ENCODE assay signal across 8 cellular contexts in the genomic region with DNA sequence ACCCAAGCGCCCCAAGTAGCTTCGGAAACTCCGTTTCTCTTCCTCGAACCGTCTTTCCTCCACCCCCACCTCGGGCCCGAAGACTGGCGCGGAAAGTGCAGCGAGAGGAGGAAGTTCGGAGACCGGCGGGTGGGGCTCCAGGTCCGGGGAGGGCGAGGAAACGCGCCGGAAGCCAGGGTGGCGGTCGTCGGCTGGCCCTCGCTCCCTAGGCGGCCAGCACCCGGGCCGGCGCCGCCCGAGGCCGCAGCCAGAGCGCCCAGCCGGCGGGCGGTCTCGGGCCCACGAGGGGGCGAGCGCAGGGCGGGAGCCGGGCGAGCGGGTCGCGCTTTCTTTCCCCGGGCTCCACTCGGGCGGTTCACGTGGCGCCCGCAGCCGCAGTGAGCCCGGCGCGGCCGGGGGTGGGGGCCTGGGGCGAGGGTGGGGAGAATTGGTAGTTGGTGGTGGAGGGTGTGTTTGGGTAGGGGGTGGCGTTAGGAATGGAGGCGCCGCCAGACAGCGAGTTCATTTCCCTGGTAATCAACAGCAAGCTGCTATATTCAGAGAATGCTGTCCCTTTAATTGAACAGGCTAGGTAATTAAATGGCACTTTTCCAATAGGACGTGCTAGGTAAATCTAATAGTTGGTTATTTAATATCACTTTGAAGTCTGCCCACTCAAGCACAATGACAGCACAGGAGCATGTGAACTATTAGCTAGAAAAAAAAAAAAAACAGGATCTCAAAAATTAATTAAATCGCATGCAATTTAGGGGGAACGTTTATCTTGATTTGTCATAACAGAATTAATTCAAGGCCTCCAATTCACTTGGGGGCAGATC. TPM values are rescaled to one million over a fixed set of nuclear protein-coding genes. Genes with fewer than 3 reads are reported as not detected.
DNase-seq lines count a peak whose midpoint lies in the region; ATAC-seq lines count a peak whose summit lies in the region.

No MANE protein-coding gene starts in this region.

- H3K36me3 Mint-ChIP-seq in activated CD8-positive, alpha-beta T cell treated with anti-CD3 and anti-CD28 coated beads, Interleukin-2, amount 10 ng/mL, durations not matched to agents 7 days and 5 days (ENCODE audit: low read depth), result peaks cover 60% of the 10 kb centered on the region
- H3K36me3 Mint-ChIP-seq in effector memory CD8-positive, alpha-beta T cell (ENCODE audit: insufficient read depth), result peaks cover 32% of the 10 kb centered on the region

- peaks cover 42% of the 10 kb centered on the region for H3K4me1 ChIP-seq in ACC112 (ENCODE audit: control insufficient read depth, insufficient read depth, low read length, unreplicated experiment)

- no peaks in the 10 kb centered on the region for H3K27me3 ChIP-seq in ACC112 (ENCODE audit: insufficient read depth, low read length)

- no peaks in the 10 kb centered on the region for H3K9me3 Mint-ChIP-seq in activated CD8-positive, alpha-beta T cell treated with anti-CD3 and anti-CD28 coated beads, Interleukin-2, amount 10 ng/mL, durations not matched to agents 7 days and 5 days (ENCODE audit: insufficient read depth)
- H3K9me3 Mint-ChIP-seq in effector memory CD8-positive, alpha-beta T cell, result no peaks in the 10 kb centered on the region

- peaks cover 56% of the 10 kb centered on the region for H3K4me1 Mint-ChIP-seq in activated CD8-positive, alpha-beta T cell treated with anti-CD3 and anti-CD28 coated beads, Interleukin-2, amount 10 ng/mL, durations not matched to agents 7 days and 5 days (ENCODE audit: low read depth)
- peaks cover 41 to 55% of the 10 kb centered on the region in 2 donors for H3K4me1 Mint-ChIP-seq in effector memory CD8-positive, alpha-beta T cell (ENCODE audit: low read depth in 2 of 2)

- POLR2A ChIA-PET in activated CD8-positive, alpha-beta T cell treated with anti-CD3 and anti-CD28 coated beads, Interleukin-2, amount 10 ng/mL, durations not matched to agents 7 days and 5 days (lab: Charles Lee), result interaction anchor here (1.2 to 1.5 kb wide), 3 partner anchors 9 to 12 kb away, joined by 3 to 4 read pairs (median 3); no protein-coding TSS in a partner anchor

- CTCF ChIA-PET in activated CD8-positive, alpha-beta T cell treated with anti-CD3 and anti-CD28 coated beads, Interleukin-2, amount 10 ng/mL, durations not matched to agents 7 days and 5 days (lab: Charles Lee), result interaction anchor here (0.8 to 4.2 kb wide), 5 partner anchors 9 to 56 kb away, joined by 3 to 40 read pairs (median 3); no protein-coding TSS in a partner anchor

- peaks cover 72% of the 10 kb centered on the region for H3K79me2 ChIP-seq in ACC112 (ENCODE audit: control insufficient read depth, insufficient read depth, low read length, unreplicated experiment)

- peak overlapping the region; percentile 89 for H3K4me3 ChIP-seq in ACC112 (ENCODE audit: low read depth, low read length)

- peak overlapping the region; percentile 52 for H2AFZ ChIP-seq in ACC112 (ENCODE audit: low read length, unreplicated experiment)

- H3K4me3 Mint-ChIP-seq in activated CD8-positive, alpha-beta T cell treated with anti-CD3 and anti-CD28 coated beads, Interleukin-2, amount 10 ng/mL, durations not matched to agents 7 days and 5 days, result peak overlapping the region; percentile 81
- H3K4me3 Mint-ChIP-seq in effector memory CD8-positive, alpha-beta T cell, result peak overlapping the region; percentile 96 to 98

- peak; percentile 40 to 85 for DNase-seq in NCI-H526 (lab: John Stamatoyannopoulos, UW)
- DNase-seq in activated CD8-positive, alpha-beta T cell treated with anti-CD3 and anti-CD28 coated beads, Interleukin-2, amount 10 ng/mL, durations not matched to agents 7 days and 5 days, result peak; percentile 80
- DNase-seq in effector memory CD8-positive, alpha-beta T cell, result peak; percentile 47 to 51 (median 49)
- peak; percentile 62 for DNase-seq in medulla oblongata (ENCODE audit: extremely low spot score)
- peak; percentile 32 to 46 for DNase-seq in stimulated activated CD8-positive, alpha-beta memory T cell treated with anti-CD3 and anti-CD28 coated beads, Interleukin-4, amount 100 ng/mL, for 4 hours (ENCODE audit: low read depth in 2 of 2, low spot score in 1 of 2)

- H3K27me3 Mint-ChIP-seq in activated CD8-positive, alpha-beta T cell treated with anti-CD3 and anti-CD28 coated beads, Interleukin-2, amount 10 ng/mL, durations not matched to agents 7 days and 5 days (ENCODE audit: low read depth), result no peaks in the 10 kb centered on the region
- H3K27me3 Mint-ChIP-seq in effector memory CD8-positive, alpha-beta T cell, result no peaks in the 10 kb centered on the region

- H3K27ac ChIP-seq in ACC112 (ENCODE audit: low read depth, low read length), result peak overlapping the region; percentile 42

- ATAC-seq in GM18520 (IDR thresholded peaks at IDR 0.05; ENCODE audit: unreplicated experiment) (peak; percentile 35), HG03039 (IDR thresholded peaks at IDR 0.05; ENCODE audit: unreplicated experiment) (peak; percentile 44)
- ATAC-seq in activated CD8-positive, alpha-beta T cell treated with anti-CD3 and anti-CD28 coated beads, Interleukin-2, amount 10 ng/mL, durations not matched to agents 7 days and 5 days, result peak; percentile 55
- ATAC-seq in effector memory CD8-positive, alpha-beta T cell (replicated peaks), result peak; percentile 50

- peaks cover 6% of the 10 kb centered on the region for H3K36me3 ChIP-seq in ACC112 (ENCODE audit: insufficient read depth, low read length)

- H3K27ac Mint-ChIP-seq in activated CD8-positive, alpha-beta T cell treated with anti-CD3 and anti-CD28 coated beads, Interleukin-2, amount 10 ng/mL, durations not matched to agents 7 days and 5 days, result peak overlapping the region; percentile 95
- H3K27ac Mint-ChIP-seq in effector memory CD8-positive, alpha-beta T cell, result peak overlapping the region; percentile 93 to 95

RNA-seq across cellular contexts. Expression of a gene that starts 6.7 kb away (rescaled TPM):
- total RNA-seq in activated CD8-positive, alpha-beta T cell treated with anti-CD3 and anti-CD28 coated beads, Interleukin-2, amount 10 ng/mL, durations not matched to agents 7 days and 5 days, result 10 to 100 TPM; 38.3 to 39.3 TPM

Comparison
In these comparisons a context has a peak if more than half of its experiments do, and no peak if none do; other contexts are left out.
1. Peak in every context shown above with its lines: DNase-seq, ATAC-seq, H3K4me3 ChIP-seq and H3K27ac ChIP-seq.